ENCODE assay signal across 1 cellular context in the genomic region with DNA sequence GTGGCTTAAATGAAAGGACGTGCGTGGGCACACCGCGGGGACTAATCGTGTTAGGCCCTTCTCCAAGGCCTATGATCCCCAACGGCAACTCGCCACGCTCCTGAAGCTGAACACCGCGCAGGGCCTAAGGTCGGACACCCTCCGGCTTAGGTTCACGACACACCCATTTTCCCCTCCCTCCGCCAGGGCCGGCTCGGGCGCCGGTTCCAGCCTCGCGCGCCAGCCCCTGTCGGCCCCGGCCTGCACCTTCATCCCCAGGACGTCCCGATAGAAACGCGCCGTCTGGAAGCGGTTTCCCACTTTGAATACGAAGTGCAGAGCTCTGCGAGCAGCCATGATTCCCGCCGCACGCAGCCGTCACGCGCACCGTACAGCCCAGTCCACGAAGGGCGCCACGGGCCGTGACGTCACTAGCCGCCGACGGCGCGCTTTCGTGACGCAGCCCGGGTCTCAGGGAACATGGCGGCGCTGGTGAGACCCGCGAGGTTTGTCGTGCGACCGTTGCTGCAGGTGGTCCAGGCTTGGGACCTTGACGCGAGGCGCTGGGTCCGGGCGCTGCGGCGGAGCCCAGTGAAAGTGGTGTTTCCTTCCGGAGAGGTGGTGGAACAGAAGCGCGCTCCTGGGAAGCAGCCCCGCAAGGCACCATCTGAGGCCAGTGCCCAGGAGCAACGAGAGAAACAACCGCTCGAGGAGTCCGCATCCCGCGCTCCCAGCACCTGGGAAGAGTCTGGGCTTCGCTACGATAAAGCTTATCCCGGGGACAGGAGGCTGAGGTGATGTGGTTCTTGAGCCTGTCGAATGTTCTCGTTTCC.
TF ChIP-seq lines count a peak whose summit lies in the region.

A gene with protein sequence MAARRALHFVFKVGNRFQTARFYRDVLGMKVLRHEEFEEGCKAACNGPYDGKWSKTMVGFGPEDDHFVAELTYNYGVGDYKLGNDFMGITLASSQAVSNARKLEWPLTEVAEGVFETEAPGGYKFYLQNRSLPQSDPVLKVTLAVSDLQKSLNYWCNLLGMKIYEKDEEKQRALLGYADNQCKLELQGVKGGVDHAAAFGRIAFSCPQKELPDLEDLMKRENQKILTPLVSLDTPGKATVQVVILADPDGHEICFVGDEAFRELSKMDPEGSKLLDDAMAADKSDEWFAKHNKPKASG (minus strand): TSS at position 361 of the 812 bp plus-strand sequence. CDS start 25 bp downstream, at position 336.
A gene with protein sequence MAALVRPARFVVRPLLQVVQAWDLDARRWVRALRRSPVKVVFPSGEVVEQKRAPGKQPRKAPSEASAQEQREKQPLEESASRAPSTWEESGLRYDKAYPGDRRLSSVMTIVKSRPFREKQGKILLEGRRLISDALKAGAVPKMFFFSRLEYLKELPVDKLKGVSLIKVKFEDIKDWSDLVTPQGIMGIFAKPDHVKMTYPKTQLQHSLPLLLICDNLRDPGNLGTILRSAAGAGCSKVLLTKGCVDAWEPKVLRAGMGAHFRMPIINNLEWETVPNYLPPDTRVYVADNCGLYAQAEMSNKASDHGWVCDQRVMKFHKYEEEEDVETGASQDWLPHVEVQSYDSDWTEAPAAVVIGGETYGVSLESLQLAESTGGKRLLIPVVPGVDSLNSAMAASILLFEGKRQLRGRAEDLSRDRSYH (plus strand): TSS at position 434 of the 812 bp plus-strand sequence. CDS start 26 bp downstream, at position 460.

TF ChIP-seq in HepG2, 621 proteins besides CTCF, POLR2A, EP300 and RAD21 (continued from another document and continues in another):
- TF ChIP-seq, protein P1, sequence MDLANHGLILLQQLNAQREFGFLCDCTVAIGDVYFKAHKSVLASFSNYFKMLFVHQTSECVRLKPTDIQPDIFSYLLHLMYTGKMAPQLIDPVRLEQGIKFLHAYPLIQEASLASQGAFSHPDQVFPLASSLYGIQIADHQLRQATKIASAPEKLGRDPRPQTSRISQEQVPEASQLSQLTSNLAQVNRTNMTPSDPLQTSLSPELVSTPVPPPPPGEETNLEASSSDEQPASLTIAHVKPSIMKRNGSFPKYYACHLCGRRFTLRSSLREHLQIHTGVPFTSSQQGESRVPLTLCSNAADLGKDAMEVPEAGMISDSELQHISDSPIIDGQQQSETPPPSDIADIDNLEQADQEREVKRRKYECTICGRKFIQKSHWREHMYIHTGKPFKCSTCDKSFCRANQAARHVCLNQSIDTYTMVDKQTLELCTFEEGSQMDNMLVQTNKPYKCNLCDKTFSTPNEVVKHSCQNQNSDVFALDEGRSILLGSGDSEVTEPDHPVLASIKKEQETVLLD (CRISPR knock-in tag; IDR thresholded peaks at IDR 0.05; ENCODE audit: low read depth): peak; percentile 71
- TF ChIP-seq, protein P2, sequence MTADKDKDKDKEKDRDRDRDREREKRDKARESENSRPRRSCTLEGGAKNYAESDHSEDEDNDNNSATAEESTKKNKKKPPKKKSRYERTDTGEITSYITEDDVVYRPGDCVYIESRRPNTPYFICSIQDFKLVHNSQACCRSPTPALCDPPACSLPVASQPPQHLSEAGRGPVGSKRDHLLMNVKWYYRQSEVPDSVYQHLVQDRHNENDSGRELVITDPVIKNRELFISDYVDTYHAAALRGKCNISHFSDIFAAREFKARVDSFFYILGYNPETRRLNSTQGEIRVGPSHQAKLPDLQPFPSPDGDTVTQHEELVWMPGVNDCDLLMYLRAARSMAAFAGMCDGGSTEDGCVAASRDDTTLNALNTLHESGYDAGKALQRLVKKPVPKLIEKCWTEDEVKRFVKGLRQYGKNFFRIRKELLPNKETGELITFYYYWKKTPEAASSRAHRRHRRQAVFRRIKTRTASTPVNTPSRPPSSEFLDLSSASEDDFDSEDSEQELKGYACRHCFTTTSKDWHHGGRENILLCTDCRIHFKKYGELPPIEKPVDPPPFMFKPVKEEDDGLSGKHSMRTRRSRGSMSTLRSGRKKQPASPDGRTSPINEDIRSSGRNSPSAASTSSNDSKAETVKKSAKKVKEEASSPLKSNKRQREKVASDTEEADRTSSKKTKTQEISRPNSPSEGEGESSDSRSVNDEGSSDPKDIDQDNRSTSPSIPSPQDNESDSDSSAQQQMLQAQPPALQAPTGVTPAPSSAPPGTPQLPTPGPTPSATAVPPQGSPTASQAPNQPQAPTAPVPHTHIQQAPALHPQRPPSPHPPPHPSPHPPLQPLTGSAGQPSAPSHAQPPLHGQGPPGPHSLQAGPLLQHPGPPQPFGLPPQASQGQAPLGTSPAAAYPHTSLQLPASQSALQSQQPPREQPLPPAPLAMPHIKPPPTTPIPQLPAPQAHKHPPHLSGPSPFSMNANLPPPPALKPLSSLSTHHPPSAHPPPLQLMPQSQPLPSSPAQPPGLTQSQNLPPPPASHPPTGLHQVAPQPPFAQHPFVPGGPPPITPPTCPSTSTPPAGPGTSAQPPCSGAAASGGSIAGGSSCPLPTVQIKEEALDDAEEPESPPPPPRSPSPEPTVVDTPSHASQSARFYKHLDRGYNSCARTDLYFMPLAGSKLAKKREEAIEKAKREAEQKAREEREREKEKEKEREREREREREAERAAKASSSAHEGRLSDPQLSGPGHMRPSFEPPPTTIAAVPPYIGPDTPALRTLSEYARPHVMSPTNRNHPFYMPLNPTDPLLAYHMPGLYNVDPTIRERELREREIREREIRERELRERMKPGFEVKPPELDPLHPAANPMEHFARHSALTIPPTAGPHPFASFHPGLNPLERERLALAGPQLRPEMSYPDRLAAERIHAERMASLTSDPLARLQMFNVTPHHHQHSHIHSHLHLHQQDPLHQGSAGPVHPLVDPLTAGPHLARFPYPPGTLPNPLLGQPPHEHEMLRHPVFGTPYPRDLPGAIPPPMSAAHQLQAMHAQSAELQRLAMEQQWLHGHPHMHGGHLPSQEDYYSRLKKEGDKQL (CRISPR knock-in tag; IDR thresholded peaks at IDR 0.05; ENCODE audit: low read depth): peak; percentile 63; the same call in 1 of the 2 replicates
- TF ChIP-seq, protein P3, sequence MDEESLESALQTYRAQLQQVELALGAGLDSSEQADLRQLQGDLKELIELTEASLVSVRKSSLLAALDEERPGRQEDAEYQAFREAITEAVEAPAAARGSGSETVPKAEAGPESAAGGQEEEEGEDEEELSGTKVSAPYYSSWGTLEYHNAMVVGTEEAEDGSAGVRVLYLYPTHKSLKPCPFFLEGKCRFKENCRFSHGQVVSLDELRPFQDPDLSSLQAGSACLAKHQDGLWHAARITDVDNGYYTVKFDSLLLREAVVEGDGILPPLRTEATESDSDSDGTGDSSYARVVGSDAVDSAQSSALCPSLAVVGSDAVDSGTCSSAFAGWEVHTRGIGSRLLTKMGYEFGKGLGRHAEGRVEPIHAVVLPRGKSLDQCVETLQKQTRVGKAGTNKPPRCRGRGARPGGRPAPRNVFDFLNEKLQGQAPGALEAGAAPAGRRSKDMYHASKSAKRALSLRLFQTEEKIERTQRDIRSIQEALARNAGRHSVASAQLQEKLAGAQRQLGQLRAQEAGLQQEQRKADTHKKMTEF (CRISPR knock-in tag; IDR thresholded peaks at IDR 0.05): peak; percentile 96
- TF ChIP-seq ZSCAN21 (CRISPR knock-in tag; IDR thresholded peaks at IDR 0.05; ENCODE audit: borderline replicate concordance): peak; percentile 89; the same call in 1 of the 2 replicates
- TF ChIP-seq ELF1 (CRISPR knock-in tag; IDR thresholded peaks at IDR 0.05): peak; percentile 74
- TF ChIP-seq, protein P4, sequence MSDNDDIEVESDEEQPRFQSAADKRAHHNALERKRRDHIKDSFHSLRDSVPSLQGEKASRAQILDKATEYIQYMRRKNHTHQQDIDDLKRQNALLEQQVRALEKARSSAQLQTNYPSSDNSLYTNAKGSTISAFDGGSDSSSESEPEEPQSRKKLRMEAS (IDR thresholded peaks at IDR 0.05): peak; percentile 97
- peak; percentile 93; the same call in 1 of the 2 replicates for TF ChIP-seq ZNF124 (CRISPR knock-in tag; IDR thresholded peaks at IDR 0.05)
- TF ChIP-seq, protein P5, sequence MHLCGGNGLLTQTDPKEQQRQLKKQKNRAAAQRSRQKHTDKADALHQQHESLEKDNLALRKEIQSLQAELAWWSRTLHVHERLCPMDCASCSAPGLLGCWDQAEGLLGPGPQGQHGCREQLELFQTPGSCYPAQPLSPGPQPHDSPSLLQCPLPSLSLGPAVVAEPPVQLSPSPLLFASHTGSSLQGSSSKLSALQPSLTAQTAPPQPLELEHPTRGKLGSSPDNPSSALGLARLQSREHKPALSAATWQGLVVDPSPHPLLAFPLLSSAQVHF (CRISPR knock-in tag; IDR thresholded peaks at IDR 0.05): 0 out of 2 replicates have a peak, but pooled peaks have one; percentile 70
- TF ChIP-seq RBAK (CRISPR knock-in tag; IDR thresholded peaks at IDR 0.05): no peak
- TF ChIP-seq, protein P6, sequence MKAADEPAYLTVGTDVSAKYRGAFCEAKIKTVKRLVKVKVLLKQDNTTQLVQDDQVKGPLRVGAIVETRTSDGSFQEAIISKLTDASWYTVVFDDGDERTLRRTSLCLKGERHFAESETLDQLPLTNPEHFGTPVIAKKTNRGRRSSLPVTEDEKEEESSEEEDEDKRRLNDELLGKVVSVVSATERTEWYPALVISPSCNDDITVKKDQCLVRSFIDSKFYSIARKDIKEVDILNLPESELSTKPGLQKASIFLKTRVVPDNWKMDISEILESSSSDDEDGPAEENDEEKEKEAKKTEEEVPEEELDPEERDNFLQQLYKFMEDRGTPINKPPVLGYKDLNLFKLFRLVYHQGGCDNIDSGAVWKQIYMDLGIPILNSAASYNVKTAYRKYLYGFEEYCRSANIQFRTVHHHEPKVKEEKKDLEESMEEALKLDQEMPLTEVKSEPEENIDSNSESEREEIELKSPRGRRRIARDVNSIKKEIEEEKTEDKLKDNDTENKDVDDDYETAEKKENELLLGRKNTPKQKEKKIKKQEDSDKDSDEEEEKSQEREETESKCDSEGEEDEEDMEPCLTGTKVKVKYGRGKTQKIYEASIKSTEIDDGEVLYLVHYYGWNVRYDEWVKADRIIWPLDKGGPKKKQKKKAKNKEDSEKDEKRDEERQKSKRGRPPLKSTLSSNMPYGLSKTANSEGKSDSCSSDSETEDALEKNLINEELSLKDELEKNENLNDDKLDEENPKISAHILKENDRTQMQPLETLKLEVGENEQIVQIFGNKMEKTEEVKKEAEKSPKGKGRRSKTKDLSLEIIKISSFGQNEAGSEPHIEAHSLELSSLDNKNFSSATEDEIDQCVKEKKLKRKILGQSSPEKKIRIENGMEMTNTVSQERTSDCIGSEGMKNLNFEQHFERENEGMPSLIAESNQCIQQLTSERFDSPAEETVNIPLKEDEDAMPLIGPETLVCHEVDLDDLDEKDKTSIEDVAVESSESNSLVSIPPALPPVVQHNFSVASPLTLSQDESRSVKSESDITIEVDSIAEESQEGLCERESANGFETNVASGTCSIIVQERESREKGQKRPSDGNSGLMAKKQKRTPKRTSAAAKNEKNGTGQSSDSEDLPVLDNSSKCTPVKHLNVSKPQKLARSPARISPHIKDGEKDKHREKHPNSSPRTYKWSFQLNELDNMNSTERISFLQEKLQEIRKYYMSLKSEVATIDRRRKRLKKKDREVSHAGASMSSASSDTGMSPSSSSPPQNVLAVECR (CRISPR knock-in tag; IDR thresholded peaks at IDR 0.05; ENCODE audit: borderline replicate concordance): peak; percentile 99
- no peak for TF ChIP-seq GTF3A (CRISPR knock-in tag; conservative IDR thresholded peaks at IDR 0.05)
- TF ChIP-seq ZBTB8A (CRISPR knock-in tag; IDR thresholded peaks at IDR 0.05; ENCODE audit: borderline replicate concordance, low read depth): 0 out of 2 replicates have a peak, but pooled peaks have one; percentile 56
- TF ChIP-seq TBX2 (CRISPR knock-in tag; IDR thresholded peaks at IDR 0.05; ENCODE audit: borderline replicate concordance): peak; percentile 88
- no peak for TF ChIP-seq HNF4G (IDR thresholded peaks at IDR 0.05; ENCODE audit: borderline replicate concordance, low read depth, low read length)
- peak; percentile 84; the same call in 1 of the 2 replicates for TF ChIP-seq HNF4G (CRISPR knock-in tag; IDR thresholded peaks at IDR 0.05; ENCODE audit: borderline replicate concordance, low read depth)
- no peak for TF ChIP-seq NFIB (CRISPR knock-in tag; IDR thresholded peaks at IDR 0.05; ENCODE audit: borderline replicate concordance)
- TF ChIP-seq GATAD2A (CRISPR knock-in tag; IDR thresholded peaks at IDR 0.05): peak; percentile 83
- TF ChIP-seq ZNF225 (CRISPR knock-in tag; IDR thresholded peaks at IDR 0.05): peak; percentile 93; the same call in 1 of the 2 replicates
- TF ChIP-seq CBX1 (IDR thresholded peaks at IDR 0.05; ENCODE audit: low read depth): peak; percentile 57
- peak; percentile 92; the same call in 1 of the 2 replicates for TF ChIP-seq SMAD1 (CRISPR knock-in tag; IDR thresholded peaks at IDR 0.05; ENCODE audit: borderline replicate concordance, low read depth)
- no peak for TF ChIP-seq NR2F6 (IDR thresholded peaks at IDR 0.05)
- no peak for TF ChIP-seq NR2F6 (CRISPR knock-in tag; IDR thresholded peaks at IDR 0.05)
- no peak for TF ChIP-seq STAT5B (CRISPR knock-in tag; IDR thresholded peaks at IDR 0.05)
- no peak for TF ChIP-seq DPF2 (CRISPR knock-in tag; IDR thresholded peaks at IDR 0.05; ENCODE audit: borderline replicate concordance, low read depth)
- TF ChIP-seq, protein P7, sequence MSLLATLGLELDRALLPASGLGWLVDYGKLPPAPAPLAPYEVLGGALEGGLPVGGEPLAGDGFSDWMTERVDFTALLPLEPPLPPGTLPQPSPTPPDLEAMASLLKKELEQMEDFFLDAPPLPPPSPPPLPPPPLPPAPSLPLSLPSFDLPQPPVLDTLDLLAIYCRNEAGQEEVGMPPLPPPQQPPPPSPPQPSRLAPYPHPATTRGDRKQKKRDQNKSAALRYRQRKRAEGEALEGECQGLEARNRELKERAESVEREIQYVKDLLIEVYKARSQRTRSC (CRISPR knock-in tag; IDR thresholded peaks at IDR 0.05; ENCODE audit: low read depth): no peak
- peak; percentile 99 for TF ChIP-seq CREM (IDR thresholded peaks at IDR 0.05)
- peak; percentile 100 for TF ChIP-seq CREM (CRISPR knock-in tag; IDR thresholded peaks at IDR 0.05)
- TF ChIP-seq, protein P8, sequence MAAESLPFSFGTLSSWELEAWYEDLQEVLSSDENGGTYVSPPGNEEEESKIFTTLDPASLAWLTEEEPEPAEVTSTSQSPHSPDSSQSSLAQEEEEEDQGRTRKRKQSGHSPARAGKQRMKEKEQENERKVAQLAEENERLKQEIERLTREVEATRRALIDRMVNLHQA (CRISPR knock-in tag; IDR thresholded peaks at IDR 0.05): no peak
- TF ChIP-seq HOXD1 (CRISPR knock-in tag; IDR thresholded peaks at IDR 0.05): peak; percentile 84; the same call in 1 of the 2 replicates
- 0 out of 2 replicates have a peak, but pooled peaks have one; percentile 47 for TF ChIP-seq ZNF256 (CRISPR knock-in tag; conservative IDR thresholded peaks at IDR 0.05)
- TF ChIP-seq, protein P9, sequence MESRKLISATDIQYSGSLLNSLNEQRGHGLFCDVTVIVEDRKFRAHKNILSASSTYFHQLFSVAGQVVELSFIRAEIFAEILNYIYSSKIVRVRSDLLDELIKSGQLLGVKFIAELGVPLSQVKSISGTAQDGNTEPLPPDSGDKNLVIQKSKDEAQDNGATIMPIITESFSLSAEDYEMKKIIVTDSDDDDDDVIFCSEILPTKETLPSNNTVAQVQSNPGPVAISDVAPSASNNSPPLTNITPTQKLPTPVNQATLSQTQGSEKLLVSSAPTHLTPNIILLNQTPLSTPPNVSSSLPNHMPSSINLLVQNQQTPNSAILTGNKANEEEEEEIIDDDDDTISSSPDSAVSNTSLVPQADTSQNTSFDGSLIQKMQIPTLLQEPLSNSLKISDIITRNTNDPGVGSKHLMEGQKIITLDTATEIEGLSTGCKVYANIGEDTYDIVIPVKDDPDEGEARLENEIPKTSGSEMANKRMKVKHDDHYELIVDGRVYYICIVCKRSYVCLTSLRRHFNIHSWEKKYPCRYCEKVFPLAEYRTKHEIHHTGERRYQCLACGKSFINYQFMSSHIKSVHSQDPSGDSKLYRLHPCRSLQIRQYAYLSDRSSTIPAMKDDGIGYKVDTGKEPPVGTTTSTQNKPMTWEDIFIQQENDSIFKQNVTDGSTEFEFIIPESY (CRISPR knock-in tag; IDR thresholded peaks at IDR 0.05): peak; percentile 50; the same call in 1 of the 2 replicates
- no peak for TF ChIP-seq FOXP1 (IDR thresholded peaks at IDR 0.05)
- TF ChIP-seq FOXP1 (CRISPR knock-in tag; IDR thresholded peaks at IDR 0.05): no peak; the same call in 1 of the 2 replicates
- TF ChIP-seq ARNT2 (CRISPR knock-in tag; IDR thresholded peaks at IDR 0.05; ENCODE audit: low read depth): peak; percentile 93
